Comparison of ENCODE assay signal across 8 cellular contexts in genomic region chr10:44386546-44387052, GRCh38.
DNase-seq lines count a peak whose midpoint lies in the region; ATAC-seq and TF ChIP-seq lines count a peak whose summit lies in the region.

No MANE protein-coding gene starts in this region.

- H3K36me3 Mint-ChIP-seq in nephron (ENCODE audit: low read depth) = peaks cover 17% of the 10 kb centered on the region

- no peak overlapping the region for H3K27ac ChIP-seq in HL-60 (replicated peaks)
- H3K27ac ChIP-seq in effector memory CD4-positive, alpha-beta T cell (ENCODE audit: insufficient read depth, low read length, poor library complexity, severe bottlenecking) = no peak overlapping the region

- no peak overlapping the region for H3K4me3 ChIP-seq in GM12865 (ENCODE audit: low read depth, low read length)
- H3K4me3 ChIP-seq in HL-60 (replicated peaks; ENCODE audit: insufficient read depth, low read length) = no peak overlapping the region
- no peak overlapping the region for H3K4me3 ChIP-seq in fibroblast of mammary gland (ENCODE audit: control insufficient read depth, low read depth, low read length)
- H3K4me3 ChIP-seq in effector memory CD4-positive, alpha-beta T cell (ENCODE audit: insufficient read depth, low read depth, low read length, poor library complexity, severe bottlenecking) = no peak overlapping the region

- H3K27me3 Mint-ChIP-seq in nephron (ENCODE audit: low read depth) = peaks cover 29% of the 10 kb centered on the region

- peaks cover 28% of the 10 kb centered on the region for H3K27me3 ChIP-seq in HL-60 (ENCODE audit: insufficient read depth, poor library complexity, severe bottlenecking)
- no peaks in the 10 kb centered on the region for H3K27me3 ChIP-seq in effector memory CD4-positive, alpha-beta T cell (replicated peaks; ENCODE audit: control insufficient read depth, insufficient read depth, low read length, poor library complexity, severe bottlenecking)

- H3K4me3 Mint-ChIP-seq in nephron = peak overlapping the region; percentile 35 to 59 (median 57)

- no peaks in the 10 kb centered on the region for H3K36me3 ChIP-seq in effector memory CD4-positive, alpha-beta T cell (ENCODE audit: control insufficient read depth, insufficient read depth, low read length)

- no peaks in the 10 kb centered on the region for H3K4me1 ChIP-seq in effector memory CD4-positive, alpha-beta T cell (ENCODE audit: control insufficient read depth, insufficient read depth, low read length, poor library complexity, severe bottlenecking)

- no peak for ATAC-seq in GM21447 (IDR thresholded peaks at IDR 0.05; ENCODE audit: unreplicated experiment)

- H3K9me3 ChIP-seq in effector memory CD4-positive, alpha-beta T cell (ENCODE audit: control insufficient read depth, low read length) = no peaks in the 10 kb centered on the region

- TF ChIP-seq CTCF in AG09319 (IDR thresholded peaks at IDR 0.05; ENCODE audit: low read depth, low read length) (peak; percentile 66), GM12865 (IDR thresholded peaks at IDR 0.05; ENCODE audit: insufficient read depth, low read depth, low read length, missing control alignments) (peak; percentile 83), HL-60 (IDR thresholded peaks at IDR 0.05; ENCODE audit: insufficient read depth, low read length) (peak; percentile 61), fibroblast of mammary gland (conservative IDR thresholded peaks at IDR 0.05; ENCODE audit: control insufficient read depth, insufficient read depth, low read depth, low read length) (peak; percentile 55), nephron (IDR thresholded peaks at IDR 0.05; ENCODE audit: unreplicated experiment in 3 of 3) (peak; percentile 87 to 93 (median 92))

- H3K27ac Mint-ChIP-seq in nephron = peak overlapping the region in 1 of 3 experiments; percentile 80

- DNase-seq in AG09319 (ENCODE audit: extremely low read depth, low read depth) (no peak), GM12865 (ENCODE audit: low read depth) (peak; percentile 48), HL-60 (ENCODE audit: low read depth in 1 of 2, low spot score in 1 of 2) (peak in 1 of 2 experiments; percentile 6), fibroblast of mammary gland (ENCODE audit: low read depth) (peak; percentile 52)
- peak; percentile 33 to 37 for DNase-seq in activated CD4-positive, alpha-beta T cell treated with anti-CD3 and anti-CD28 coated beads, Interleukin-2, amount 50 U/mL, for 48 hours
- DNase-seq in effector memory CD4-positive, alpha-beta T cell = no peak

- H3K9me3 Mint-ChIP-seq in nephron = no peaks in the 10 kb centered on the region

- H3K4me1 Mint-ChIP-seq in nephron = peaks cover 24% of the 10 kb centered on the region

Comparison
In these comparisons a context has a peak if more than half of its experiments do, and no peak if none do; other contexts are left out.
1. DNase-seq: peak in GM12865 (single experiment), activated CD4-positive, alpha-beta T cell treated with anti-CD3 and anti-CD28 coated beads, Interleukin-2, amount 50 U/mL, for 48 hours (2 of 2) and fibroblast of mammary gland (single experiment); none in AG09319 (single experiment) and effector memory CD4-positive, alpha-beta T cell (0 of 3).
2. Peak in every context shown above with its lines, with median percentiles within 50 percentile points of each other: CTCF ChIP-seq.